ENCODE assay signal across 8 cellular contexts in the genomic region with DNA sequence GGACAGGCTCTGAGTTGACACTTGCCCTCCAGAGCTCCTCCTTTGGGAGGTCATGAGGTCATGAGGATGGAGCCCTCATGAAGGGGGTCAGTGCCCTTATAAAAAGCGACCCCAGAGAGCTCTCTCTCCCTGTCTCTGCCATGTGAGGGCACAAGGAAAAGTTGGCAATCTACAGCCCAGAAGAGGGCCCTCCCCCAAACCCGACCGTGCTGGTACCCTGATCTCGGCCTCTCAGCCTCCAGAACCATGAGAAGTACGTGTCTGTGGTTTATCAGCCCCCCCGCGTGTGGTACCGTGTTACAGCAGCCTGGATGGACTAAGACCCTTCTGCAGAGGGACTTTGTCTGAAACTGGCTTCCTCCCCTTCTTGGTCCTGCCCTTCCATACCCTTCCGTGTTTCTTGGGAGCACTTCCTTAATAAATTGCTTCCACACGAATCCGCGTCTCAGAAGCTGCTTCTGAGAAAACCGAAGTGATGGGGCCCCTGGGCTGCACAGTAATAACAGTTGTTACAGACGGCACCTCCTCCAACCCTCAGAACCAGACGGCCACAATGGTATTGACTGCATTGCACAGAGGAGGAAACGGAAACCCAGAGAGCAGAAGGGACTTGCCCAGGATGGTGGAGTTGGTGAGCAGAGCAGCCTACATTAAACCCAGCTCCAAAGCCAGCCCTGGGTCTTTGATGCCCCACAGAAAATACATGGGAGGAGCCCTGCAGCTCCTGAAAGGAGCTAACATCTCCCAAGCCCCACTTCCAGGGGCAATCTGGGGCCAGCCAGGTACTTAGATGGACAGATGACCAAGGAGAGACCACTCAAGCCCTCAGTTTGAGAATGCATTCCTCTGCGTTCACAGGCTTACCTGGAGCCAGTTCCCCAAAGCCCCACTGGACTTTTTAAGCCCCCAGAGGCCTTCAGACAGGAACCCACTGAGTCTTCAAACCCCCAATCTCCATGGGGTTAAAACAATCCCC.
DNase-seq lines count a peak whose midpoint lies in the region; ATAC-seq and TF ChIP-seq lines count a peak whose summit lies in the region.

No MANE protein-coding gene starts in this region.

- peak; percentile 62 for DNase-seq in SKM-1 treated with dmso at 0.1 percent for 144 hours (lab: John Stamatoyannopoulos, UW; ENCODE audit: unreplicated experiment)
- DNase-seq in stimulated activated CD4-positive, alpha-beta T cell treated with anti-CD3 and anti-CD28 coated beads, Interleukin-4, amount 100 ng/mL, for 48 hours (ENCODE audit: low read depth in 2 of 2): peak; percentile 38 to 71
- DNase-seq in NCI-H1694 treated with DMSO at 0.1 percent for 48 hours (lab: John Stamatoyannopoulos, UW): no peak
- no peak for DNase-seq in kidney glomerular epithelial cell (lab: John Stamatoyannopoulos, UW)
- DNase-seq in adrenal gland: no peak

- no peak overlapping the region for H3K4me3 ChIP-seq in adrenal gland

- peaks cover 7% of the 10 kb centered on the region for H3K27me3 ChIP-seq in adrenal gland

- no peaks in the 10 kb centered on the region for H3K36me3 ChIP-seq in adrenal gland (replicated peaks in 1 of 2)

- no peak for TF ChIP-seq CTCF in adrenal gland (IDR thresholded peaks at IDR 0.05)

- peak overlapping the region; percentile 99 for H3K27ac Mint-ChIP-seq in activated naive CD8-positive, alpha-beta T cell

- ATAC-seq in GM18907 (IDR thresholded peaks at IDR 0.05; ENCODE audit: unreplicated experiment): peak; percentile 81
- ATAC-seq in HG02981 (IDR thresholded peaks at IDR 0.05; ENCODE audit: unreplicated experiment): peak; percentile 73

- H3K9me3 ChIP-seq in adrenal gland (replicated peaks in 1 of 3): no peaks in the 10 kb centered on the region

- WGBS in adrenal gland, 4 donors: 72 to 80% (median 76%) methylated on average over 6 to 17 of the region's 17 CpGs

- no peaks in the 10 kb centered on the region for H3K36me3 Mint-ChIP-seq in activated naive CD8-positive, alpha-beta T cell

- no peak for TF ChIP-seq POLR2A in adrenal gland (IDR thresholded peaks at IDR 0.05)

- no peak overlapping the region for H3K27ac ChIP-seq in adrenal gland

- H3K27me3 Mint-ChIP-seq in activated naive CD8-positive, alpha-beta T cell: no peaks in the 10 kb centered on the region

- no peaks in the 10 kb centered on the region for H3K4me1 ChIP-seq in adrenal gland (replicated peaks in 1 of 2)

- H3K9me3 Mint-ChIP-seq in activated naive CD8-positive, alpha-beta T cell (ENCODE audit: low read depth): no peaks in the 10 kb centered on the region

- H3K4me3 Mint-ChIP-seq in activated naive CD8-positive, alpha-beta T cell: peak overlapping the region; percentile 87

- H3K4me1 Mint-ChIP-seq in activated naive CD8-positive, alpha-beta T cell (ENCODE audit: low read depth): peaks cover 66% of the 10 kb centered on the region

- intact Hi-C loops in adrenal gland (cut with DNase I): no loop called here

Comparison
In these comparisons a context has a peak if more than half of its experiments do, and no peak if none do; other contexts are left out.
1. DNase-seq: peak in SKM-1 treated with dmso at 0.1 percent for 144 hours (single experiment) and stimulated activated CD4-positive, alpha-beta T cell treated with anti-CD3 and anti-CD28 coated beads, Interleukin-4, amount 100 ng/mL, for 48 hours (2 of 2); none in NCI-H1694 treated with DMSO at 0.1 percent for 48 hours (single experiment), kidney glomerular epithelial cell (single experiment) and adrenal gland (0 of 7).